9 cellular contexts compared by ENCODE assay signal in genomic region chr13:96994030-96994848, GRCh38. TPM values are rescaled to one million over a fixed set of nuclear protein-coding genes. Genes with fewer than 3 reads are reported as not detected.
DNase-seq lines count a peak whose midpoint lies in the region; ATAC-seq, FAIRE-seq and TF ChIP-seq lines count a peak whose summit lies in the region.
"Had no signal": no experiment of that assay in that cellular context is flagged by ENCODE, and none has a peak within 500 bp of the region (broad histone marks: within the 10 kb centered on the region; RNA-seq: fewer than 3 reads in every experiment).

TSS of gene OXGR1 (minus strand) at chr13:96994476. CDS start at chr13:96987759, 6,717 bp downstream.

- no peaks in the 10 kb centered on the region for H3K9me3 ChIP-seq in H1 (ENCODE audit: insufficient read depth in 2 of 2, low read depth in 1 of 2, low read length in 1 of 2)

- peaks cover 0 to 2% of the 10 kb centered on the region in 2 experiments for H4K20me1 ChIP-seq in H1 (replicated peaks in 1 of 2; ENCODE audit: control insufficient read depth in 1 of 2, insufficient read depth in 2 of 2, low read length in 2 of 2)

- no peak within 1 kb of the TSS for H2BK5ac ChIP-seq in H1 (ENCODE audit: low read depth, low read length)

- no peaks in the 10 kb centered on the region for H3K79me2 ChIP-seq in H1 (ENCODE audit: control insufficient read depth in 1 of 2, insufficient read depth in 2 of 2, low read length in 2 of 2)

- peak within 1 kb of the TSS; percentile 95 for H2AFZ ChIP-seq in H1 (ENCODE audit: low read length)

- H2BK120ac ChIP-seq in H1 (replicated peaks; ENCODE audit: low read depth, low read length): no peak within 1 kb of the TSS

- no peak within 1 kb of the TSS for H4K91ac ChIP-seq in H1 (replicated peaks; ENCODE audit: insufficient read length, low read length)

- no peak within 1 kb of the TSS for H4K5ac ChIP-seq in H1 (ENCODE audit: insufficient read length, low read depth, low read length)

- H3K9ac ChIP-seq in H1 (replicated peaks in 1 of 4; ENCODE audit: extremely low read depth in 1 of 4, low read depth in 3 of 4, low read length in 3 of 4): peak within 1 kb of the TSS in 1 of 4 experiments; percentile 34; a peak in 3 of 7 replicates

- H3K14ac ChIP-seq in H1 (ENCODE audit: insufficient read length): no peak within 1 kb of the TSS

- peaks cover 0 to 4% (median 1%) of the 10 kb centered on the region in 4 experiments; a peak in 2 of 7 replicates for H3K4me1 ChIP-seq in H1 (replicated peaks in 1 of 4; ENCODE audit: control insufficient read depth in 3 of 4, insufficient read depth in 4 of 4, low read length in 3 of 4)
- H3K4me1 ChIP-seq in urinary bladder (ENCODE audit: insufficient read depth): no peaks in the 10 kb centered on the region

- TF ChIP-seq EP300 in H1 (IDR thresholded peaks at IDR 0.05; ENCODE audit: borderline replicate concordance in 1 of 2, low read depth in 2 of 2, low read length in 2 of 2): no peak

- H3K79me1 ChIP-seq in H1 (ENCODE audit: low read depth, low read length): no peaks in the 10 kb centered on the region

- no peak within 1 kb of the TSS for H3K4ac ChIP-seq in H1 (replicated peaks; ENCODE audit: insufficient read length, low read depth, low read length)

- H3K27ac ChIP-seq in H1 (ENCODE audit: low read depth, low read length) (no peak within 1 kb of the TSS), urinary bladder (ENCODE audit: low read depth) (no peak within 1 kb of the TSS)

- H3K56ac ChIP-seq in H1 (replicated peaks; ENCODE audit: insufficient read length, low read depth, low read length): no peak within 1 kb of the TSS

- no peak for TF ChIP-seq POLR2A in H1 (IDR thresholded peaks at IDR 0.05; ENCODE audit: control extremely low read depth in 1 of 2, low read depth in 2 of 2, low read length in 2 of 2)

- no peaks in the 10 kb centered on the region for H3K36me3 ChIP-seq in H1 (ENCODE audit: control insufficient read depth in 2 of 4, insufficient read depth in 4 of 4, low read length in 3 of 4)
- no peaks in the 10 kb centered on the region for H3K36me3 ChIP-seq in urinary bladder (ENCODE audit: insufficient read depth)

- H3K4me3 ChIP-seq in H1 (ENCODE audit: extremely low read depth in 1 of 4, insufficient read depth in 2 of 4, low read depth in 3 of 4, low read length in 4 of 4): peak within 1 kb of the TSS; percentile 51 to 72 (median 66)
- peak within 1 kb of the TSS; percentile 51 for H3K4me3 ChIP-seq in urinary bladder (ENCODE audit: low read depth, low read length)

- no peak for FAIRE-seq in H1 (lab: Jason Lieb, UNC)

- H3K27me3 ChIP-seq in H1 (replicated peaks in 1 of 4; ENCODE audit: control insufficient read depth in 3 of 4, extremely low read depth in 1 of 4, insufficient read depth in 3 of 4, low read length in 3 of 4): peaks cover 10 to 66% (median 52%) of the 10 kb centered on the region in 4 experiments

- H2BK12ac ChIP-seq in H1 (ENCODE audit: low read depth, low read length): no peak within 1 kb of the TSS

- CTCF ChIA-PET in H1 (lab: Charles Lee; ENCODE audit: partially characterized antibody): interaction anchor here (0.5 to 1.0 kb wide), 3 partner anchors 34 to 76 kb away, joined by 3 to 4 read pairs (median 3); no protein-coding TSS in a partner anchor

- H2BK15ac ChIP-seq in H1 (ENCODE audit: low read length): no peak within 1 kb of the TSS

- H3K9me3 Mint-ChIP-seq in activated T-cell treated with anti-CD3 and anti-CD28 coated beads, Interleukin-2, amount 50 U/mL, for 4 hours: peaks cover 5% of the 10 kb centered on the region

- H3K23ac ChIP-seq in H1 (ENCODE audit: insufficient read length): no peak within 1 kb of the TSS

- peak; percentile 7 to 25 for ATAC-seq in activated T-cell treated with anti-CD3 and anti-CD28 coated beads, Interleukin-2, amount 50 U/mL, for 4 hours

- no peak for DNase-seq in activated T-cell treated with anti-CD3 and anti-CD28 coated beads, Interleukin-2, amount 50 U/mL, for 4 hours
- no peak for DNase-seq in activated T-cell treated with anti-CD3 and anti-CD28 coated beads for 4 hours
- peak in 1 of 2 experiments; percentile 67 for DNase-seq in H1 (ENCODE audit: low read depth in 1 of 2, low spot score in 2 of 2)
- peak; percentile 9 for DNase-seq in midbrain (lab: John Stamatoyannopoulos, UW)
- no peak for DNase-seq in hepatic stellate cell (ENCODE audit: low spot score)
- no peak for DNase-seq in NCI-H2227 treated with DMSO at 0.1 percent for 48 hours (lab: John Stamatoyannopoulos, UW)
- no peak for DNase-seq in stimulated activated CD4-positive, alpha-beta T cell treated with anti-CD3 and anti-CD28 coated beads, Interleukin-4, amount 100 ng/mL, for 4 hours

- no peak within 1 kb of the TSS for H3K18ac ChIP-seq in H1 (ENCODE audit: extremely low read depth, low read length)

- TF ChIP-seq RAD21 in H1 (IDR thresholded peaks at IDR 0.05 in 1 of 2, conservative IDR thresholded peaks at IDR 0.05 in 1 of 2; ENCODE audit: low read depth in 2 of 2, low read length in 2 of 2): no peak

- H3K4me1 Mint-ChIP-seq in activated T-cell treated with anti-CD3 and anti-CD28 coated beads, Interleukin-2, amount 50 U/mL, for 4 hours (ENCODE audit: low read depth): peaks cover 2% of the 10 kb centered on the region

- H3K36me3 Mint-ChIP-seq in activated T-cell treated with anti-CD3 and anti-CD28 coated beads, Interleukin-2, amount 50 U/mL, for 4 hours (ENCODE audit: insufficient read depth): no peaks in the 10 kb centered on the region

- H4K8ac ChIP-seq in H1 (ENCODE audit: extremely low read depth, insufficient read depth, low read length): peak within 1 kb of the TSS; percentile 26; the same call in 1 of the 2 replicates

- no peak within 1 kb of the TSS for H2BK20ac ChIP-seq in H1 (ENCODE audit: low read length)

- WGBS in H1 (ENCODE audit: extremely low coverage in 1 of 2, insufficient coverage in 1 of 2, insufficient read length in 1 of 2, insufficient replicate concordance in 2 of 2, low coverage in 1 of 2, low lambda C conversion rate in 2 of 2, missing lambda C conversion rate in 1 of 2), 2 experiments: 2% methylated on average over 15 of the region's 52 CpGs; no CpG with 5 or more reads in 1 of the 2 experiments
- 2% methylated on average over 52 of the region's 52 CpGs for WGBS in urinary bladder

- POLR2A ChIA-PET in H1 (lab: Charles Lee; ENCODE audit: partially characterized antibody): interaction anchor here (1.0 to 1.5 kb wide), 2 partner anchors 10 to 23 kb away, joined by 4 to 6 read pairs; no protein-coding TSS in a partner anchor

- peak in 2 of 3 experiments; percentile 38 to 43; a peak in 3 of 4 replicates for TF ChIP-seq CTCF in H1 (IDR thresholded peaks at IDR 0.05; ENCODE audit: control extremely low read depth in 1 of 3, insufficient read depth in 1 of 3, low read depth in 1 of 3, low read length in 3 of 3)

- peaks cover 50% of the 10 kb centered on the region for H3K27me3 Mint-ChIP-seq in activated T-cell treated with anti-CD3 and anti-CD28 coated beads, Interleukin-2, amount 50 U/mL, for 4 hours (ENCODE audit: low read depth)

- H3K4me2 ChIP-seq in H1 (ENCODE audit: insufficient read depth in 1 of 2, low read depth in 2 of 2, low read length in 2 of 2): peak within 1 kb of the TSS; percentile 80 to 85

- H3K23me2 ChIP-seq in H1 (ENCODE audit: low read depth, low read length): peaks cover 5% of the 10 kb centered on the region; the same call in 1 of the 2 replicates

- no peak within 1 kb of the TSS for H2AK5ac ChIP-seq in H1 (ENCODE audit: low read depth, low read length)

- H3K4me3 Mint-ChIP-seq in activated T-cell treated with anti-CD3 and anti-CD28 coated beads, Interleukin-2, amount 50 U/mL, for 4 hours: peak within 1 kb of the TSS; percentile 27

TF ChIP-seq in H1, 55 proteins besides CTCF, POLR2A, EP300 and RAD21 (continues in another document):
- no peak for TF ChIP-seq JUND (IDR thresholded peaks at IDR 0.05; ENCODE audit: low read length)
- TF ChIP-seq SIRT6 (IDR thresholded peaks at IDR 0.05; ENCODE audit: low read length): no peak
- no peak for TF ChIP-seq POLR2AphosphoS5 (IDR thresholded peaks at IDR 0.05; ENCODE audit: low read depth, low read length)
- TF ChIP-seq TEAD4 (IDR thresholded peaks at IDR 0.05; ENCODE audit: low read depth, low read length): no peak
- TF ChIP-seq SIX5 (IDR thresholded peaks at IDR 0.05; ENCODE audit: low read depth, low read length): no peak
- TF ChIP-seq BACH1 (IDR thresholded peaks at IDR 0.05; ENCODE audit: low read length): no peak
- TF ChIP-seq CHD2 (IDR thresholded peaks at IDR 0.05; ENCODE audit: low read length): no peak
- TF ChIP-seq BCL11A (IDR thresholded peaks at IDR 0.05; ENCODE audit: low read depth in 2 of 2, low read length in 2 of 2): no peak
- TF ChIP-seq RBBP5 (IDR thresholded peaks at IDR 0.05; ENCODE audit: borderline replicate concordance, low read depth, low read length): peak; percentile 82; the same call in 1 of the 2 replicates
- TF ChIP-seq ASH2L (IDR thresholded peaks at IDR 0.05; ENCODE audit: low read length): peak; percentile 86
- TF ChIP-seq CBX5 (IDR thresholded peaks at IDR 0.05; ENCODE audit: low read depth, low read length): no peak
- no peak for TF ChIP-seq NANOG (IDR thresholded peaks at IDR 0.05; ENCODE audit: insufficient read depth, low read depth, low read length, poor library complexity, severe bottlenecking)
- TF ChIP-seq RNF2 (IDR thresholded peaks at IDR 0.05; ENCODE audit: borderline replicate concordance, low read depth, low read length, missing control alignments, poor library complexity, severe bottlenecking): peak; percentile 17
- TF ChIP-seq ZNF274 (IDR thresholded peaks at IDR 0.05; ENCODE audit: borderline replicate concordance, extremely low read depth, low read length): no peak
- no peak for TF ChIP-seq SRF (IDR thresholded peaks at IDR 0.05; ENCODE audit: low read depth, low read length)
- TF ChIP-seq CREB1 (IDR thresholded peaks at IDR 0.05): no peak
- peak; percentile 40; the same call in 1 of the 2 replicates for TF ChIP-seq PHF8 (conservative IDR thresholded peaks at IDR 0.05; ENCODE audit: low read depth, low read length)
- TF ChIP-seq SIN3A (conservative IDR thresholded peaks at IDR 0.05 in 1 of 2, IDR thresholded peaks at IDR 0.05 in 1 of 2; ENCODE audit: low read depth in 1 of 2, low read length in 2 of 2): no peak
- TF ChIP-seq CEBPB (IDR thresholded peaks at IDR 0.05; ENCODE audit: low read depth, low read length): no peak
- TF ChIP-seq JUN (IDR thresholded peaks at IDR 0.05; ENCODE audit: low read depth, low read length): no peak

RNA-seq across cellular contexts. Expression of gene OXGR1, which starts in this region (rescaled TPM):
- not detected for total RNA-seq in activated T-cell treated with anti-CD3 and anti-CD28 coated beads, Interleukin-2, amount 50 U/mL, for 4 hours
- total RNA-seq in H1 (2021; fragmentation: NEBNext Ultra II Directional; extraction: Animal tissue kit (Norgen Biotek cat#: 25700)): 0.25 and 0.34 TPM in 2 replicates
- polyA plus RNA-seq in H1 (2011; rRNA removed) (1.1 and 1.8 TPM in 2 replicates), urinary bladder (0.51 TPM)
- polyA plus RNA-seq in H1 (2011; cell fraction: cytosol; rRNA removed): 0.93 TPM
- polyA plus RNA-seq in H1 (2011; cell fraction: nucleus; rRNA removed): 0.57 TPM
- 0.55 to 0.90 TPM (median 0.71 TPM) in 4 replicates for polyA plus RNA-seq in H1 (2012, experiment 1 of 2)
- polyA plus RNA-seq in H1 (2012, experiment 2 of 2): 0.17 TPM
- 0.59 TPM for polyA plus RNA-seq in H1 (2013, experiment 1 of 2)
- polyA plus RNA-seq in H1 (2013, experiment 2 of 2): 0.72 TPM
- 1.6 and 5.0 TPM in 2 replicates for polyA minus RNA-seq in H1 (2011; rRNA and poly(A)+ RNA removed)
- polyA minus RNA-seq in H1 (2011; cell fraction: cytosol; rRNA and poly(A)+ RNA removed): not detected
- polyA minus RNA-seq in H1 (2011; cell fraction: nucleus; rRNA and poly(A)+ RNA removed): 0.80 TPM
- total RNA-seq in urinary bladder: 1.1 TPM
- total RNA-seq: T-helper 2 cell treated with Interferon-gamma antibody and Interleukin-4, amounts not matched to agents 100 ng/mL and 5 ng/mL, for 36 hours had no signal

Comparison
In these comparisons a context has a peak if more than half of its experiments do, and no peak if none do; other contexts are left out.
1. Peak in ATAC-seq in activated T-cell treated with anti-CD3 and anti-CD28 coated beads, Interleukin-2, amount 50 U/mL, for 4 hours; RNA of the gene not detected or under 1 TPM.